ENCODE assay signal across 29 cellular contexts in the genomic region with DNA sequence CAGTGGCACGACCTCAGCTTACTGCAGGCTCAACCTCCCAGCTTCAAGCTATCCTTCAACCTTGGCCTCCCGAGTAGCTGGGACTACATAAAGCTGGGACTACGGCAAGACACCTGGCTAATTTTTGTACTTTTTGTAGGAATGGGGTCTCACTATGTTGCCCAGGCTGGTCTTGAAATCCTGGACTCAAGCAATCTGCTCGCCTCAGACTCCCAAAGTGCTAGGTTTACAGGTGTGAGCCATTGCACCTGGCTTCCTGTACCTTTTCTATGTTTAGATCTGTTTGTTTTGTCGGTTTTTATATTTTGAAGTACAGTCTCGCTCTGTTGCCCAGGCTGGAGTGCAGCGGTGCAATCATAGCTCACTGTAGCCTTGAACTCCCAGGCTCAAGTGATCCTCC. TPM values are rescaled to one million over a fixed set of nuclear protein-coding genes. Genes with fewer than 3 reads are reported as not detected.
DNase-seq lines count a peak whose midpoint lies in the region; ATAC-seq and TF ChIP-seq lines count a peak whose summit lies in the region.
"Had no signal": no experiment of that assay in that cellular context is flagged by ENCODE, and none has a peak within 500 bp of the region (broad histone marks: within the 10 kb centered on the region; RNA-seq: fewer than 3 reads in every experiment).

No MANE protein-coding gene starts in this region.

- H3K27me3 ChIP-seq in KMS-11 (ENCODE audit: insufficient read depth, low read depth) = no peaks in the 10 kb centered on the region
- H3K27me3 ChIP-seq: SJSA1 had no signal

- no peak overlapping the region for H2AFZ ChIP-seq in KMS-11 (ENCODE audit: low read depth)
- H2AFZ ChIP-seq: GM23248 had no signal

- H3K27ac Mint-ChIP-seq in WTC11 = no peak overlapping the region
- peak overlapping the region; percentile 53 for H3K27ac Mint-ChIP-seq in stimulated activated memory B cell treated with anti-CD40 and anti-IgM and Interleukin-4, amounts not matched to agents 10 μg/mL and 1 μg/mL and 100 μg/mL, for 72 hours
- H3K27ac Mint-ChIP-seq: CD8-positive, alpha-beta memory T cell; H9; HFFc6; T-cell had no signal

- no peaks in the 10 kb centered on the region for H4K20me1 ChIP-seq in KMS-11 (ENCODE audit: insufficient read depth)

- H3K9me3 Mint-ChIP-seq in WTC11 = no peaks in the 10 kb centered on the region
- H3K9me3 Mint-ChIP-seq in stimulated activated memory B cell treated with anti-CD40 and anti-IgM and Interleukin-4, amounts not matched to agents 10 μg/mL and 1 μg/mL and 100 μg/mL, for 72 hours = no peaks in the 10 kb centered on the region
- H3K9me3 Mint-ChIP-seq: CD8-positive, alpha-beta memory T cell; H9; HFFc6; IgD-negative memory B cell; T-cell had no signal

- H3K27me3 Mint-ChIP-seq in WTC11 (ENCODE audit: low read depth) = no peaks in the 10 kb centered on the region
- H3K27me3 Mint-ChIP-seq in stimulated activated memory B cell treated with anti-CD40 and anti-IgM and Interleukin-4, amounts not matched to agents 10 μg/mL and 1 μg/mL and 100 μg/mL, for 72 hours = no peaks in the 10 kb centered on the region
- H3K27me3 Mint-ChIP-seq: CD8-positive, alpha-beta memory T cell; IgD-negative memory B cell; T-cell had no signal

- no peak overlapping the region for H3K9ac ChIP-seq in KMS-11
- H3K9ac ChIP-seq: GM23248 had no signal

- TF ChIP-seq CTCF in KMS-11 (conservative IDR thresholded peaks at IDR 0.05; ENCODE audit: low read depth, low read length) (no peak), WTC11 (IDR thresholded peaks at IDR 0.05) (no peak)

- no peak overlapping the region; the same call in 1 of the 2 replicates for H3K27ac ChIP-seq in KMS-11
- H3K27ac ChIP-seq: A549, GM23248, SJSA1 had no signal

- DNase-seq in DMS53 (lab: John Stamatoyannopoulos, UW) (peak; percentile 65), WTC11 (ENCODE audit: low spot score) (no peak), germinal center (ENCODE audit: low spot score) (no peak)
- DNase-seq: CD8-positive, alpha-beta memory T cell; DMS 273 treated with DMSO at 0.1 percent for 48 hours; DND-41; GM23248; H9; HFFc6; Karpas-422; NCI-H1092; NCI-H1417 treated with DMSO at 0.1 percent for 48 hours; NCI-H1694 treated with DMSO at 0.1 percent for 48 hours; NCI-H2171 treated with DMSO at 0.1 percent for 48 hours; NCI-H345; NCI-H524 treated with DMSO at 0.1 percent for 48 hours; NCI-H82; NK-92 treated with Interleukin-12 subunit alpha and Interleukin-12 subunit beta, amount 100 ng/mL, for 24 hours; Right ventricle myocardium superior; RPMI8226; T-cell had no signal

- peaks cover 14% of the 10 kb centered on the region for H3K4me1 ChIP-seq in KMS-11 (ENCODE audit: low read depth, poor library complexity, severe bottlenecking)

- no peaks in the 10 kb centered on the region for H3K36me3 ChIP-seq in KMS-11 (ENCODE audit: insufficient read depth)

- H3K36me3 Mint-ChIP-seq in WTC11 = peaks cover 21% of the 10 kb centered on the region
- peaks cover 32% of the 10 kb centered on the region for H3K36me3 Mint-ChIP-seq in stimulated activated memory B cell treated with anti-CD40 and anti-IgM and Interleukin-4, amounts not matched to agents 10 μg/mL and 1 μg/mL and 100 μg/mL, for 72 hours

- no peaks in the 10 kb centered on the region for H3K79me2 ChIP-seq in KMS-11 (ENCODE audit: insufficient read depth, low read depth)

- no peak for ATAC-seq in WTC11
- no peak for ATAC-seq in stimulated activated memory B cell treated with anti-CD40 and anti-IgM and Interleukin-4, amounts not matched to agents 10 μg/mL and 1 μg/mL and 100 μg/mL, for 72 hours
- ATAC-seq in HG03175 (IDR thresholded peaks at IDR 0.05; ENCODE audit: unreplicated experiment) = no peak
- no peak for ATAC-seq in GM19395 (IDR thresholded peaks at IDR 0.05; ENCODE audit: unreplicated experiment)
- ATAC-seq: A549, T-cell had no signal

- H3K4me2 ChIP-seq in KMS-11 = 0 out of 2 replicates have a peak overlapping the region, but pooled peaks have one; percentile 29
- H3K4me2 ChIP-seq: A549 had no signal

- CTCF ChIA-PET in WTC11 (lab: Charles Lee) = interaction anchor here (0.6 to 8.0 kb wide), 2 partner anchors 42 to 923 kb away, joined by 4 to 161 read pairs; no protein-coding TSS in a partner anchor

- no peaks in the 10 kb centered on the region for H3K4me1 Mint-ChIP-seq in WTC11
- peaks cover 27% of the 10 kb centered on the region for H3K4me1 Mint-ChIP-seq in stimulated activated memory B cell treated with anti-CD40 and anti-IgM and Interleukin-4, amounts not matched to agents 10 μg/mL and 1 μg/mL and 100 μg/mL, for 72 hours
- H3K4me1 Mint-ChIP-seq: H9 had no signal

- H3K4me3 Mint-ChIP-seq in WTC11 = no peak overlapping the region
- H3K4me3 Mint-ChIP-seq in stimulated activated memory B cell treated with anti-CD40 and anti-IgM and Interleukin-4, amounts not matched to agents 10 μg/mL and 1 μg/mL and 100 μg/mL, for 72 hours = no peak overlapping the region
- H3K4me3 Mint-ChIP-seq: CD14-positive monocyte; CD8-positive, alpha-beta memory T cell; H9; HFFc6; T-cell had no signal

- POLR2A ChIA-PET in WTC11 (lab: Charles Lee) = no interaction called here

- no peak overlapping the region for H3K4me3 ChIP-seq in KMS-11 (IDR thresholded peaks at IDR 0.05; ENCODE audit: insufficient read depth, low read depth, low read length)
- H3K4me3 ChIP-seq: A549, GM23248, SJSA1 had no signal

TF ChIP-seq in WTC11, 78 proteins besides CTCF, POLR2A, EP300 and RAD21:
- 0 out of 2 replicates have a peak, but pooled peaks have one; percentile 41 for TF ChIP-seq ZNF121 (CRISPR knock-in tag; IDR thresholded peaks at IDR 0.05)
- TF ChIP-seq ZBTB43 (CRISPR knock-in tag; IDR thresholded peaks at IDR 0.05) = no peak

RNA-seq across cellular contexts. Expression of gene TICAM1, which starts 17.5 kb away (rescaled TPM):
- 0.61 to 1.4 TPM (median 1.2 TPM) in 3 replicates for total RNA-seq in WTC11 (2021)

RNA-seq across cellular contexts. Expression of gene PLIN3, which starts 18.4 kb away (rescaled TPM):
- 61.3 to 72.1 TPM (median 71.2 TPM) in 3 replicates for total RNA-seq in WTC11 (2021)

RNA-seq across cellular contexts. Expression of gene ARRDC5, which starts 53.7 kb away (rescaled TPM):
- total RNA-seq in WTC11 (2021) = not detected in 3 replicates
- total RNA-seq: GM23248, H9, HFFc6, Right ventricle myocardium superior, SJSA1 had no signal

RNA-seq across cellular contexts. Expression of gene FEM1A, which starts 57.5 kb away (rescaled TPM):
- total RNA-seq in WTC11 (2021) = 15.7 to 16.1 TPM (median 15.8 TPM) in 3 replicates
